In the genomic region with DNA sequence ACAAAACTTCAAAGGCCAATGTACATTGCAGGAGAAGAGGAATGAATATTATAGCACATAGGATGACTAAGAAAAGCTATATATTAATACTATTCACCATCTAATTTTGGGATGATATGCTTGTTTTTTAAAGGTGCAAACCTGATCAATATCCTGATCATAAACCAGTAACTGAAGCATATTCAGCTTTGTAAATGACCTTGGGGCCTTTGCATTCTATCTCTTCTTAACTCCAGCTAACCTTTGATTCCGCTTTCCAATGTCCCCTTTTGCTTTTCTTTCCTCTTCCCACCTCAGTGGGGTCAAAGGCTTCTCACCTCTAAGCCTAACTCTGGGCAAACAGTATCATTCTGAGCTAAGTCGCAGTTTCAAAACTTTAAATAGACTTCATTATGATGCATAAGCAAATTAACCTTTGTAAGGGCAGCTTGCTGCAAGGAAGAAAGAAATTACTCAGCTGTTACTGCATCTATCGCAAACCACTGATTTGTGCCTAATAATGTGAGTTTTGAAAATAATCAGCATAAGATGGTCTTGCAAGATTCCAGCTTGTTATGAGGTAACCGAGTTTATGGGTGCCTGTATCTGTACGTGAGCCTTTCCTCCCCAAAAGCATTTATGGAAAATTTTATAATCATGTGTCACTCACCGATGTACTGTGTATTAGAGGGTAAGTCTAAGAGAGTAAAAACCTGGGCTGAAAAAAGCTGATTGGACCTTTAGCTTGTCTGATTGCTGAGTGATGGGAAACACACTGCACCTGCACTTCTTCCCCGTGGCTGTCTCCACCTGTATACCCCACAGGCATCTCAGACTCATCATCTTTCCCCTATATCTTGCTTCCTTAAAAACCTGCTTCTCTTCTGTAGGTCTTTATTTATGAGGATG, we compare ENCODE assay signal across 11 cellular contexts.
A peak's percentile ranks its signal among the peaks of the same experiment; 100 is the strongest.
DNase-seq lines count a peak whose midpoint lies in the region; ATAC-seq and TF ChIP-seq lines count a peak whose summit lies in the region.
"Had no signal": no experiment of that assay in that cellular context is flagged by ENCODE, and none has a peak within 500 bp of the region (broad histone marks: within the 10 kb centered on the region; RNA-seq: fewer than 3 reads in every experiment).

No MANE protein-coding gene starts in this region.

- TF ChIP-seq CTCF in BE2C (IDR thresholded peaks at IDR 0.05; ENCODE audit: low read depth, low read length), result no peak

- H3K36me3 Mint-ChIP-seq in activated CD4-positive, alpha-beta T cell treated with anti-CD3 and anti-CD28 coated beads for 36 hours (ENCODE audit: low read depth), result no peaks in the 10 kb centered on the region

- DNase-seq in activated CD4-positive, alpha-beta T cell treated with anti-CD3 and anti-CD28 coated beads for 36 hours, result no peak
- DNase-seq in activated CD4-positive, alpha-beta T cell treated with anti-CD3 and anti-CD28 coated beads, Interleukin-2, amount 50 U/mL, for 48 hours, result no peak
- DNase-seq in germinal center (ENCODE audit: low spot score), result peak; percentile 37
- no peak for DNase-seq in AG08396 (ENCODE audit: low spot score)
- DNase-seq in BE2C, result no peak
- DNase-seq in inferior parietal cortex (ENCODE audit: extremely low spot score), result no peak
- DNase-seq: activated CD4-positive, alpha-beta T cell treated with anti-CD3 and anti-CD28 coated beads for 1 hour; KG1 had no signal

- peak overlapping the region; percentile 84 for H3K27ac Mint-ChIP-seq in activated CD4-positive, alpha-beta T cell treated with anti-CD3 and anti-CD28 coated beads for 36 hours

- no peaks in the 10 kb centered on the region for H3K9me3 ChIP-seq in BE2C

- peak; percentile 73 for ATAC-seq in activated CD4-positive, alpha-beta T cell treated with anti-CD3 and anti-CD28 coated beads for 36 hours
- peak; percentile 93 for ATAC-seq in GM21529 (IDR thresholded peaks at IDR 0.05; ENCODE audit: unreplicated experiment)
- ATAC-seq in HG03175 (IDR thresholded peaks at IDR 0.05; ENCODE audit: unreplicated experiment), result peak; percentile 89

- CTCF ChIA-PET in activated CD4-positive, alpha-beta T cell treated with anti-CD3 and anti-CD28 coated beads for 36 hours (lab: Charles Lee), result interaction anchor here (0.6 to 1.5 kb wide), 8 partner anchors 10 to 86 kb away, joined by 3 to 5 read pairs (median 4); no protein-coding TSS in a partner anchor

- no peaks in the 10 kb centered on the region for H3K36me3 ChIP-seq in BE2C
- H3K36me3 ChIP-seq: cardiac muscle cell had no signal

- intact Hi-C loops in activated CD4-positive, alpha-beta T cell treated with anti-CD3 and anti-CD28 coated beads for 36 hours (cut with DNase I, micrococcal nuclease), result loop anchor here (1.0 to 10.0 kb wide), 5 partner anchors 16 to 1026 kb away; no protein-coding TSS in a partner anchor

- H3K4me3 ChIP-seq in BE2C (ENCODE audit: low read depth, low read length), result no peak overlapping the region
- H3K4me3 ChIP-seq: cardiac muscle cell had no signal

- H3K4me3 Mint-ChIP-seq in activated CD4-positive, alpha-beta T cell treated with anti-CD3 and anti-CD28 coated beads for 36 hours, result peak overlapping the region; percentile 0

- POLR2A ChIA-PET in activated CD4-positive, alpha-beta T cell treated with anti-CD3 and anti-CD28 coated beads for 36 hours (lab: Charles Lee), result interaction anchor here (1.1 to 1.5 kb wide), 3 partner anchors 16 to 660 kb away, joined by 3 to 6 read pairs (median 4); no protein-coding TSS in a partner anchor

- no peaks in the 10 kb centered on the region for H3K27me3 Mint-ChIP-seq in activated CD4-positive, alpha-beta T cell treated with anti-CD3 and anti-CD28 coated beads for 36 hours

- H3K27me3 ChIP-seq in BE2C, result no peaks in the 10 kb centered on the region
- H3K27me3 ChIP-seq: cardiac muscle cell had no signal

- H3K9me3 Mint-ChIP-seq in activated CD4-positive, alpha-beta T cell treated with anti-CD3 and anti-CD28 coated beads for 36 hours (ENCODE audit: low read depth), result peaks cover 4% of the 10 kb centered on the region

- no peaks in the 10 kb centered on the region for H3K4me1 ChIP-seq in BE2C

- H3K4me1 Mint-ChIP-seq in activated CD4-positive, alpha-beta T cell treated with anti-CD3 and anti-CD28 coated beads for 36 hours, result peaks cover 46% of the 10 kb centered on the region
